In genomic region chr1:167232801-167233200, GRCh38 we compare ENCODE assay signal across 23 cellular contexts. TPM values are rescaled to one million over a fixed set of nuclear protein-coding genes. Genes with fewer than 3 reads are reported as not detected.
DNase-seq lines count a peak whose midpoint lies in the region; ATAC-seq, FAIRE-seq and TF ChIP-seq lines count a peak whose summit lies in the region.
"Had no signal": no experiment of that assay in that cellular context is flagged by ENCODE, and none has a peak within 500 bp of the region (broad histone marks: within the 10 kb centered on the region; RNA-seq: fewer than 3 reads in every experiment).

No MANE protein-coding gene starts in this region.

- H3K27ac ChIP-seq in mammary epithelial cell (ENCODE audit: insufficient read depth, low read depth, low read length), result no peak overlapping the region
- H3K27ac ChIP-seq in breast epithelium, result no peak overlapping the region
- H3K27ac ChIP-seq: 22Rv1; A549; BLaER1 treated with 17β-estradiol and CSF1 and Interleukin-3, amounts not matched to agents 10 nM and 100 nM; C4-2B had no signal

- BruUV-seq in mammary epithelial cell (replicated peaks; lab: Mats Ljungman, UMichigan), result no TSS peak

- no peak overlapping the region for H3K4me2 ChIP-seq in mammary epithelial cell (ENCODE audit: insufficient read depth, low read depth, low read length)
- H3K4me2 ChIP-seq: A549 had no signal

- WGBS in mammary epithelial cell (ENCODE audit: low coverage, missing lambda C conversion rate), result 94% methylated on average over 2 of the region's 2 CpGs

- H3K36me3 ChIP-seq in mammary epithelial cell (ENCODE audit: insufficient read depth, low read length) (no peaks in the 10 kb centered on the region), breast epithelium (no peaks in the 10 kb centered on the region), bronchial epithelial cell (ENCODE audit: control insufficient read depth, insufficient read depth, low read length) (no peaks in the 10 kb centered on the region)

- H3K4me1 ChIP-seq in mammary epithelial cell (ENCODE audit: insufficient read depth, low read length), result peaks cover 4% of the 10 kb centered on the region
- H3K4me1 ChIP-seq in breast epithelium, result no peaks in the 10 kb centered on the region

- H3K27me3 ChIP-seq in mammary epithelial cell (ENCODE audit: insufficient read depth, low read length) (no peaks in the 10 kb centered on the region), breast epithelium (no peaks in the 10 kb centered on the region), bronchial epithelial cell (ENCODE audit: control insufficient read depth, insufficient read depth, low read length) (no peaks in the 10 kb centered on the region)
- H3K27me3 ChIP-seq: BLaER1 treated with 17β-estradiol and CSF1 and Interleukin-3, amounts not matched to agents 10 nM and 100 nM had no signal

- TF ChIP-seq POLR2A in breast epithelium (IDR thresholded peaks at IDR 0.05), result no peak

- DNase-seq in mammary epithelial cell (peak; percentile 32), breast epithelium (ENCODE audit: low spot score in 2 of 2) (no peak), bronchial epithelial cell (ENCODE audit: low read depth) (peak; percentile 69), NCI-H128 (lab: John Stamatoyannopoulos, UW; ENCODE audit: unreplicated experiment) (no peak)
- no peak for DNase-seq in activated CD4-positive, CD25-positive, alpha-beta regulatory T cell (lab: John Stamatoyannopoulos, UW)
- DNase-seq: AML-193; CD4-positive, alpha-beta memory T cell; CD4-positive, CD25-positive, alpha-beta regulatory T cell; CD8-positive, alpha-beta memory T cell; COR-L47; DMS 273 treated with DMSO at 0.1 percent for 48 hours; DMS153; DMS53; DMS79; GF-D8 had no signal

- H3K9me3 ChIP-seq in mammary epithelial cell (replicated peaks; ENCODE audit: insufficient read depth, low read length) (no peaks in the 10 kb centered on the region), breast epithelium (no peaks in the 10 kb centered on the region)
- H3K9me3 ChIP-seq: A549; BLaER1 treated with 17β-estradiol and CSF1 and Interleukin-3, amounts not matched to agents 10 nM and 100 nM had no signal

- H3K4me3 ChIP-seq in mammary epithelial cell (replicated peaks in 1 of 3; ENCODE audit: insufficient read depth in 1 of 3, low read depth in 2 of 3, low read length in 3 of 3), result no peak overlapping the region
- H3K4me3 ChIP-seq in breast epithelium, result no peak overlapping the region
- no peak overlapping the region for H3K4me3 ChIP-seq in bronchial epithelial cell (ENCODE audit: low read depth, low read length)
- H3K4me3 ChIP-seq: A549; BLaER1 treated with 17β-estradiol and CSF1 and Interleukin-3, amounts not matched to agents 10 nM and 100 nM had no signal

- CTCF ChIA-PET in mammary epithelial cell (lab: Charles Lee; ENCODE audit: low non-redundant PET), result interaction anchor here (0.6 kb wide), 1 partner anchor 12 kb away, joined by 3 read pairs; no protein-coding TSS in a partner anchor

- no peak for TF ChIP-seq CTCF in mammary epithelial cell (conservative IDR thresholded peaks at IDR 0.05 in 1 of 2, IDR thresholded peaks at IDR 0.05 in 1 of 2; ENCODE audit: extremely low read depth in 1 of 2, insufficient read depth in 1 of 2, low read depth in 1 of 2, low read length in 2 of 2)
- TF ChIP-seq CTCF in breast epithelium (IDR thresholded peaks at IDR 0.05), result no peak
- no peak for TF ChIP-seq CTCF in bronchial epithelial cell (IDR thresholded peaks at IDR 0.05; ENCODE audit: insufficient read depth, low read length, severe bottlenecking)

- dilution Hi-C loops in mammary epithelial cell (cut with HindIII; ENCODE audit: low sequenced_read_pairs), result no loop called here

- in situ Hi-C loops in mammary epithelial cell (cut with MboI; ENCODE audit: low sequenced_read_pairs in 2 of 2), result no loop called here

- no peak for FAIRE-seq in bronchial epithelial cell (lab: Jason Lieb, UNC)
- FAIRE-seq: A549, G401.6, GM12891 had no signal

- H3K79me2 ChIP-seq in mammary epithelial cell (ENCODE audit: insufficient read depth, low read length), result peaks cover 87% of the 10 kb centered on the region

- intact Hi-C loops in mammary epithelial cell (cut with micrococcal nuclease) (no loop called here), breast epithelium (cut with DNase I; ENCODE audit: low total_unique reads) (no loop called here)

- H4K20me1 ChIP-seq in mammary epithelial cell (ENCODE audit: insufficient read depth, low read length), result no peaks in the 10 kb centered on the region

- H3K9ac ChIP-seq in mammary epithelial cell (ENCODE audit: insufficient read depth, low read length), result no peak overlapping the region
- H3K9ac ChIP-seq: BLaER1 treated with 17β-estradiol and CSF1 and Interleukin-3, amounts not matched to agents 10 nM and 100 nM had no signal

- ATAC-seq in esophagus mucosa, result peak; percentile 62
- ATAC-seq in GM18858 (IDR thresholded peaks at IDR 0.05; ENCODE audit: unreplicated experiment), result no peak
- ATAC-seq: A549 had no signal

- H2AFZ ChIP-seq in mammary epithelial cell (ENCODE audit: low read depth, low read length), result no peak overlapping the region

RNA-seq across cellular contexts. Expression of gene POU2F1, which starts 12.1 kb away (rescaled TPM):
- total RNA-seq in mammary epithelial cell, result 10 to 100 TPM; 10.2 to 14.4 TPM
- 8.9 TPM for polyA plus RNA-seq in mammary epithelial cell
- 6.0 TPM for polyA minus RNA-seq in mammary epithelial cell
- 10 to 100 TPM; 20.0 to 29.0 (median 21.0) TPM for total RNA-seq in breast epithelium
- 3.9 and 5.1 TPM in 2 replicates for total RNA-seq in bronchial epithelial cell
- total RNA-seq in esophagus mucosa, result 9.4 TPM

Comparison
In these comparisons a context has a peak if more than half of its experiments do, and no peak if none do; other contexts are left out.
1. DNase-seq: peak in mammary epithelial cell (single experiment) and bronchial epithelial cell (single experiment); none in breast epithelium (0 of 2), activated CD4-positive, CD25-positive, alpha-beta regulatory T cell (0 of 4) and NCI-H128 (single experiment).